ENCODE assay signal across 25 cellular contexts in the genomic region with DNA sequence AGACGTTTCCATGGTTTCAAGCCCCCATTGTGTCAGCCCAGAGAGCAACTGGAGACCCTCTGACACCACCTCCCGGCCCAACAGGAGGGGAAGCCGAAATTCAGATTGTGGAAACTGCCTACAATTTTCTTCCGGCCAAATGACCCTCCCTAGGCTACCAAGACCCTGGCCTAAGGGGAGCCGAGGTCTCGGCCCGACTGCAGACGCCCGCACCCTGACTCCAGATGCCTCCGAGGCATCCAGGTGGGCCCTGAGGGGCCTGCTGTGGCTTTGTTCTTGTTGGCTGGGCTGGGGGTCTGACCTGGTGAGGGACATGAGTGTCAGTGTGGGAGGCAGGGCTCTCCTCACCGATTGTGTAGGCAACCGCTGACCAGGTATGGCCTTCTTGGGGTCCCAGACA. TPM values are rescaled to one million over a fixed set of nuclear protein-coding genes. Genes with fewer than 3 reads are reported as not detected.
"Had no signal": no experiment of that assay in that cellular context is flagged by ENCODE, and none has a peak within 500 bp of the region (broad histone marks: within the 10 kb centered on the region; RNA-seq: fewer than 3 reads in every experiment).

No MANE protein-coding gene starts in this region.

- H3K27me3 ChIP-seq: breast epithelium had no signal

- H3K4me2 ChIP-seq: KMS-11, PC-9 had no signal

- DNase-seq: activated CD4-positive, alpha-beta memory T cell treated with anti-CD3 and anti-CD28 coated beads, Interleukin-2, amount 10 ng/mL, durations not matched to agents 7 days and 5 days; activated CD4-positive, alpha-beta T cell treated with anti-CD3 and anti-CD28 coated beads for 36 hours; activated CD4-positive, alpha-beta T cell treated with anti-CD3 and anti-CD28 coated beads, Interleukin-2, amount 50 U/mL, for 1 hour; activated gamma-delta T cell treated with Interleukin-2 at 50 U/mL for 16 hours; activated naive CD4-positive, alpha-beta T cell treated with anti-CD3 and anti-CD28 coated beads, Interleukin-2, amount 10 ng/mL, durations not matched to agents 7 days and 5 days; activated naive CD8-positive, alpha-beta T cell treated with anti-CD3 and anti-CD28 coated beads for 36 hours; activated T-cell treated with anti-CD3 and anti-CD28 coated beads for 4 hours; activated T-cell treated with anti-CD3 and anti-CD28 coated beads, Interleukin-2, amount 50 U/mL, for 48 hours; caudate nucleus; NCI-H1092; NCI-H1930; NCI-H2171; NCI-H2227 treated with DMSO at 0.1 percent for 48 hours; NCI-H526; NCI-H774; PC-9; T-cell had no signal

- H3K36me3 Mint-ChIP-seq: activated naive CD4-positive, alpha-beta T cell treated with anti-CD3 and anti-CD28 coated beads, Interleukin-2, amount 10 ng/mL, durations not matched to agents 7 days and 5 days; activated naive CD8-positive, alpha-beta T cell treated with anti-CD3 and anti-CD28 coated beads for 36 hours; T-cell had no signal

- H3K9me3 Mint-ChIP-seq: activated CD4-positive, alpha-beta memory T cell treated with anti-CD3 and anti-CD28 coated beads, Interleukin-2, amount 10 ng/mL, durations not matched to agents 7 days and 5 days; activated naive CD4-positive, alpha-beta T cell treated with anti-CD3 and anti-CD28 coated beads, Interleukin-2, amount 10 ng/mL, durations not matched to agents 7 days and 5 days; activated naive CD8-positive, alpha-beta T cell treated with anti-CD3 and anti-CD28 coated beads for 36 hours; activated T-helper 2 cell treated with anti-CD3 and anti-CD28 coated beads, Interferon-gamma antibody, Interleukin-2, Interleukin-4, amounts not matched to agents 10 μg/mL and 5 μg/mL and 100 μg/mL, durations not matched to agents 14 hours and 24 hours and 36 hours; T-cell had no signal

- H3K4me1 ChIP-seq: breast epithelium had no signal

- H3K36me3 ChIP-seq: breast epithelium had no signal

- H3K4me3 Mint-ChIP-seq: activated CD4-positive, alpha-beta memory T cell treated with anti-CD3 and anti-CD28 coated beads, Interleukin-2, amount 10 ng/mL, durations not matched to agents 7 days and 5 days; activated CD4-positive, alpha-beta T cell treated with anti-CD3 and anti-CD28 coated beads for 36 hours; activated naive CD4-positive, alpha-beta T cell treated with anti-CD3 and anti-CD28 coated beads, Interleukin-2, amount 10 ng/mL, durations not matched to agents 7 days and 5 days; activated naive CD8-positive, alpha-beta T cell treated with anti-CD3 and anti-CD28 coated beads for 36 hours; T-cell had no signal

- H3K4me1 Mint-ChIP-seq: activated CD4-positive, alpha-beta memory T cell treated with anti-CD3 and anti-CD28 coated beads, Interleukin-2, amount 10 ng/mL, durations not matched to agents 7 days and 5 days; activated CD4-positive, alpha-beta T cell treated with anti-CD3 and anti-CD28 coated beads for 36 hours; activated naive CD4-positive, alpha-beta T cell treated with anti-CD3 and anti-CD28 coated beads, Interleukin-2, amount 10 ng/mL, durations not matched to agents 7 days and 5 days; activated naive CD8-positive, alpha-beta T cell treated with anti-CD3 and anti-CD28 coated beads for 36 hours had no signal

- H3K27ac Mint-ChIP-seq: activated CD4-positive, alpha-beta memory T cell treated with anti-CD3 and anti-CD28 coated beads, Interleukin-2, amount 10 ng/mL, durations not matched to agents 7 days and 5 days; activated CD4-positive, alpha-beta T cell treated with anti-CD3 and anti-CD28 coated beads for 36 hours; activated naive CD8-positive, alpha-beta T cell treated with anti-CD3 and anti-CD28 coated beads for 36 hours; activated T-helper 2 cell treated with anti-CD3 and anti-CD28 coated beads, Interferon-gamma antibody, Interleukin-2, Interleukin-4, amounts not matched to agents 10 μg/mL and 5 μg/mL and 100 μg/mL, durations not matched to agents 14 hours and 24 hours and 36 hours; T-cell had no signal

- H2AFZ ChIP-seq: PC-9 had no signal

- H3K27ac ChIP-seq: breast epithelium, KMS-11, PC-9, SK-N-MC, VCaP had no signal

- H3K9me3 ChIP-seq: breast epithelium had no signal

- H3K4me3 ChIP-seq: breast epithelium, PC-9, SK-N-MC had no signal

- ATAC-seq: activated CD4-positive, alpha-beta T cell treated with anti-CD3 and anti-CD28 coated beads for 36 hours; Right ventricle myocardium inferior; T-cell had no signal

- H3K27me3 Mint-ChIP-seq: activated CD4-positive, alpha-beta memory T cell treated with anti-CD3 and anti-CD28 coated beads, Interleukin-2, amount 10 ng/mL, durations not matched to agents 7 days and 5 days; activated CD4-positive, alpha-beta T cell treated with anti-CD3 and anti-CD28 coated beads for 36 hours; activated naive CD8-positive, alpha-beta T cell treated with anti-CD3 and anti-CD28 coated beads for 36 hours had no signal

- H3K9ac ChIP-seq: KMS-11 had no signal

RNA-seq across cellular contexts. Expression of gene PLK5, which starts 34.7 kb away (rescaled TPM):
- total RNA-seq: activated CD4-positive, alpha-beta memory T cell treated with anti-CD3 and anti-CD28 coated beads, Interleukin-2, amount 10 ng/mL, durations not matched to agents 7 days and 5 days; activated CD4-positive, alpha-beta T cell treated with anti-CD3 and anti-CD28 coated beads for 36 hours; activated CD8-positive, alpha-beta memory T cell treated with anti-CD3 and anti-CD28 coated beads for 36 hours; activated naive CD8-positive, alpha-beta T cell treated with anti-CD3 and anti-CD28 coated beads for 36 hours; activated T-helper 2 cell treated with anti-CD3 and anti-CD28 coated beads, Interferon-gamma antibody, Interleukin-2, Interleukin-4, amounts not matched to agents 10 μg/mL and 5 μg/mL and 100 μg/mL, durations not matched to agents 14 hours and 24 hours and 36 hours; PC-9; Right ventricle myocardium inferior; RPMI7951; T-cell had no signal
